ENCODE assay signal across 19 cellular contexts in genomic region chr1:7659514-7659913, GRCh38.
"Had no signal": no experiment of that assay in that cellular context is flagged by ENCODE, and none has a peak within 500 bp of the region (broad histone marks: within the 10 kb centered on the region; RNA-seq: fewer than 3 reads in every experiment).

No MANE protein-coding gene starts in this region.

- H3K36me3 Mint-ChIP-seq: naive B cell had no signal

- H3K9me3 ChIP-seq: esophagus squamous epithelium, gastroesophageal sphincter, pancreas had no signal

- H3K4me3 Mint-ChIP-seq: dendritic cell treated with granulocyte-macrophage colony-stimulating factor and Interleukin-4, amounts not matched to agents 40 ng/mL and 50 ng/mL, for 4 days; naive B cell; neural crest cell had no signal

- H3K27me3 ChIP-seq: pancreas had no signal

- H3K27ac ChIP-seq: esophagus squamous epithelium, gastroesophageal sphincter, pancreas had no signal

- ATAC-seq: gastroesophageal sphincter, left cardiac atrium, left ventricle myocardium superior, pancreas, right cardiac atrium had no signal

- H3K4me1 Mint-ChIP-seq: neural crest cell had no signal

- H3K4me3 ChIP-seq: esophagus squamous epithelium, gastroesophageal sphincter, lung, pancreas had no signal

- H3K27ac Mint-ChIP-seq: dendritic cell treated with granulocyte-macrophage colony-stimulating factor and Interleukin-4, amounts not matched to agents 40 ng/mL and 50 ng/mL, for 4 days; progenitor cell of endocrine pancreas had no signal

- H3K4me1 ChIP-seq: esophagus squamous epithelium, gastroesophageal sphincter, pancreas had no signal

- H3K36me3 ChIP-seq: esophagus squamous epithelium, gastroesophageal sphincter, pancreas had no signal

- H3K27me3 Mint-ChIP-seq: naive B cell had no signal

- H3K9me3 Mint-ChIP-seq: dendritic cell treated with granulocyte-macrophage colony-stimulating factor and Interleukin-4, amounts not matched to agents 40 ng/mL and 50 ng/mL, for 4 days had no signal

- DNase-seq: esophagus squamous epithelium; foreskin fibroblast; glutamatergic neuron; kidney; left cardiac atrium; left ventricle myocardium superior; mesendoderm; naive B cell; pancreas; small intestine; stimulated activated CD4-positive, alpha-beta T cell treated with anti-CD3 and anti-CD28 coated beads, Interleukin-12 subunit alpha, Interleukin-12 subunit beta, amount 100 ng/mL, for 4 hours; stimulated activated naive CD4-positive, alpha-beta T cell treated with Interleukin-2 at 50 U/mL for 16 hours; trophoblast cell had no signal
